ENCODE assay signal across 15 cellular contexts in genomic region chr5:149118463-149118862, GRCh38. TPM values are rescaled to one million over a fixed set of nuclear protein-coding genes. Genes with fewer than 3 reads are reported as not detected.
"Had no signal": no experiment of that assay in that cellular context is flagged by ENCODE, and none has a peak within 500 bp of the region (broad histone marks: within the 10 kb centered on the region; RNA-seq: fewer than 3 reads in every experiment).

No MANE protein-coding gene starts in this region.

- H3K4me1 Mint-ChIP-seq: activated naive CD8-positive, alpha-beta T cell treated with anti-CD3 and anti-CD28 coated beads, Interleukin-2, amount 50 U/mL, for 24 hours; activated T-helper 17 cell treated with anti-CD3 and anti-CD28 coated beads, Interleukin-2, amount 50 U/mL, for 72 hours; memory B cell; stimulated activated effector memory CD8-positive, alpha-beta T cell treated with anti-CD3 and anti-CD28 coated beads, Interleukin-12 subunit alpha, Interleukin-12 subunit beta, amount 100 ng/mL, for 72 hours had no signal

- H3K27me3 ChIP-seq: cardiac muscle cell, gastroesophageal sphincter, heart right ventricle, left lung, pancreas had no signal

- DNase-seq: activated CD4-positive, alpha-beta T cell treated with anti-CD3 and anti-CD28 coated beads, Interleukin-2, amount 50 U/mL, for 48 hours; activated naive CD4-positive, alpha-beta T cell treated with anti-CD3 and anti-CD28 coated beads for 36 hours; activated naive CD8-positive, alpha-beta T cell treated with anti-CD3 and anti-CD28 coated beads, Interleukin-2, amount 50 U/mL, for 24 hours; aorta; heart right ventricle; left lung; mucosa of descending colon; naive thymus-derived CD4-positive, alpha-beta T cell; pancreas; T1000 had no signal

- H3K4me1 ChIP-seq: gastroesophageal sphincter had no signal

- H3K36me3 ChIP-seq: cardiac muscle cell, gastroesophageal sphincter, heart right ventricle, left lung, pancreas had no signal

- H3K36me3 Mint-ChIP-seq: memory B cell; naive thymus-derived CD4-positive, alpha-beta T cell; stimulated activated effector memory CD8-positive, alpha-beta T cell treated with anti-CD3 and anti-CD28 coated beads, Interleukin-12 subunit alpha, Interleukin-12 subunit beta, amount 100 ng/mL, for 72 hours had no signal

- H3K4me3 Mint-ChIP-seq: activated naive CD4-positive, alpha-beta T cell treated with anti-CD3 and anti-CD28 coated beads for 36 hours; activated naive CD8-positive, alpha-beta T cell treated with anti-CD3 and anti-CD28 coated beads, Interleukin-2, amount 50 U/mL, for 24 hours; activated T-helper 17 cell treated with anti-CD3 and anti-CD28 coated beads, Interleukin-2, amount 50 U/mL, for 72 hours; memory B cell; naive thymus-derived CD4-positive, alpha-beta T cell; stimulated activated effector memory CD8-positive, alpha-beta T cell treated with anti-CD3 and anti-CD28 coated beads, Interleukin-12 subunit alpha, Interleukin-12 subunit beta, amount 100 ng/mL, for 72 hours had no signal

- H3K9me3 Mint-ChIP-seq: activated naive CD4-positive, alpha-beta T cell treated with anti-CD3 and anti-CD28 coated beads for 36 hours; activated naive CD8-positive, alpha-beta T cell treated with anti-CD3 and anti-CD28 coated beads, Interleukin-2, amount 50 U/mL, for 24 hours; activated T-helper 17 cell treated with anti-CD3 and anti-CD28 coated beads, Interleukin-2, amount 50 U/mL, for 72 hours; naive thymus-derived CD4-positive, alpha-beta T cell; stimulated activated effector memory CD8-positive, alpha-beta T cell treated with anti-CD3 and anti-CD28 coated beads, Interleukin-12 subunit alpha, Interleukin-12 subunit beta, amount 100 ng/mL, for 72 hours had no signal

- H3K27ac ChIP-seq: cardiac muscle cell, gastroesophageal sphincter, heart right ventricle, left lung, pancreas had no signal

- H3K4me3 ChIP-seq: cardiac muscle cell, gastroesophageal sphincter, heart right ventricle, left lung, mucosa of descending colon, pancreas had no signal

- ATAC-seq: activated naive CD8-positive, alpha-beta T cell treated with anti-CD3 and anti-CD28 coated beads, Interleukin-2, amount 50 U/mL, for 24 hours; gastroesophageal sphincter; heart right ventricle; left lung; mucosa of descending colon; naive thymus-derived CD4-positive, alpha-beta T cell; pancreas had no signal

- H3K9me3 ChIP-seq: gastroesophageal sphincter, heart right ventricle, left lung, mucosa of descending colon, pancreas had no signal

- H3K27ac Mint-ChIP-seq: activated naive CD4-positive, alpha-beta T cell treated with anti-CD3 and anti-CD28 coated beads for 36 hours; activated naive CD8-positive, alpha-beta T cell treated with anti-CD3 and anti-CD28 coated beads, Interleukin-2, amount 50 U/mL, for 24 hours; activated T-helper 17 cell treated with anti-CD3 and anti-CD28 coated beads, Interleukin-2, amount 50 U/mL, for 72 hours; memory B cell; naive thymus-derived CD4-positive, alpha-beta T cell; stimulated activated effector memory CD8-positive, alpha-beta T cell treated with anti-CD3 and anti-CD28 coated beads, Interleukin-12 subunit alpha, Interleukin-12 subunit beta, amount 100 ng/mL, for 72 hours had no signal

RNA-seq across cellular contexts. Expression of gene ABLIM3, which starts 22.8 kb away (rescaled TPM):
- total RNA-seq: activated naive CD4-positive, alpha-beta T cell treated with anti-CD3 and anti-CD28 coated beads for 36 hours had no signal
- polyA plus RNA-seq: naive thymus-derived CD4-positive, alpha-beta T cell had no signal

RNA-seq across cellular contexts. Expression of gene SH3TC2, which starts 55.6 kb away (rescaled TPM):
- total RNA-seq: activated naive CD4-positive, alpha-beta T cell treated with anti-CD3 and anti-CD28 coated beads for 36 hours; activated T-helper 17 cell treated with anti-CD3 and anti-CD28 coated beads, Interleukin-2, amount 50 U/mL, for 72 hours had no signal
- polyA plus RNA-seq: aorta; naive thymus-derived CD4-positive, alpha-beta T cell had no signal
